1 cellular context compared by ENCODE assay signal in the genomic region with DNA sequence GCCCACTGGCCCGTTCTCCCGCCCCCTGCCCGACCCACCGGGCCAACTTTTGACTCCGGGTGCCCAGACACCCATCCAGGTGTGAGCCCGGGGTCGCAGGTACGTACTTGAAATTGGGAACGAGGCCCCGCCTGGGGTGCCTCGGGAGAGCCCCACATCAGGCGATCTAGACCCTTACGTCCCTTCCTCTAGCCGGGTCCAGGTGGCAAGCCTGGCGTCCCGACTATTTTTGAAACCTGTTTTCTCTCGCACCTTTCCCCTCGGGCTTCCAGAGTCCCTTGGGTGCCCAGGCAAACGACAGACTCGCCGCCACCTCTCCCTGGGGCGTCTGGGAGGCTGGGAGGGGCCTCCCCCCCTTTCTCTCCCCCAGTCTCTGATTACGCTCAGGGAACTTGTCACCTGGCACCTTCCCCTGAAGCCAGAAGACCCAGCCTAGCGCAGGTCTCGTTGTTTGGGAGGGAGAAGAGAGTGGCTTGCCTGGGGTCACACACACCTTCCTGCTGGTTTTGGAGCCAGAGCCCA.
TF ChIP-seq lines count a peak whose summit lies in the region.

No MANE protein-coding gene starts in this region.

TF ChIP-seq in GM23338, 12 proteins besides CTCF, POLR2A, EP300 and RAD21 (continued from another document):
- TF ChIP-seq, protein P1, sequence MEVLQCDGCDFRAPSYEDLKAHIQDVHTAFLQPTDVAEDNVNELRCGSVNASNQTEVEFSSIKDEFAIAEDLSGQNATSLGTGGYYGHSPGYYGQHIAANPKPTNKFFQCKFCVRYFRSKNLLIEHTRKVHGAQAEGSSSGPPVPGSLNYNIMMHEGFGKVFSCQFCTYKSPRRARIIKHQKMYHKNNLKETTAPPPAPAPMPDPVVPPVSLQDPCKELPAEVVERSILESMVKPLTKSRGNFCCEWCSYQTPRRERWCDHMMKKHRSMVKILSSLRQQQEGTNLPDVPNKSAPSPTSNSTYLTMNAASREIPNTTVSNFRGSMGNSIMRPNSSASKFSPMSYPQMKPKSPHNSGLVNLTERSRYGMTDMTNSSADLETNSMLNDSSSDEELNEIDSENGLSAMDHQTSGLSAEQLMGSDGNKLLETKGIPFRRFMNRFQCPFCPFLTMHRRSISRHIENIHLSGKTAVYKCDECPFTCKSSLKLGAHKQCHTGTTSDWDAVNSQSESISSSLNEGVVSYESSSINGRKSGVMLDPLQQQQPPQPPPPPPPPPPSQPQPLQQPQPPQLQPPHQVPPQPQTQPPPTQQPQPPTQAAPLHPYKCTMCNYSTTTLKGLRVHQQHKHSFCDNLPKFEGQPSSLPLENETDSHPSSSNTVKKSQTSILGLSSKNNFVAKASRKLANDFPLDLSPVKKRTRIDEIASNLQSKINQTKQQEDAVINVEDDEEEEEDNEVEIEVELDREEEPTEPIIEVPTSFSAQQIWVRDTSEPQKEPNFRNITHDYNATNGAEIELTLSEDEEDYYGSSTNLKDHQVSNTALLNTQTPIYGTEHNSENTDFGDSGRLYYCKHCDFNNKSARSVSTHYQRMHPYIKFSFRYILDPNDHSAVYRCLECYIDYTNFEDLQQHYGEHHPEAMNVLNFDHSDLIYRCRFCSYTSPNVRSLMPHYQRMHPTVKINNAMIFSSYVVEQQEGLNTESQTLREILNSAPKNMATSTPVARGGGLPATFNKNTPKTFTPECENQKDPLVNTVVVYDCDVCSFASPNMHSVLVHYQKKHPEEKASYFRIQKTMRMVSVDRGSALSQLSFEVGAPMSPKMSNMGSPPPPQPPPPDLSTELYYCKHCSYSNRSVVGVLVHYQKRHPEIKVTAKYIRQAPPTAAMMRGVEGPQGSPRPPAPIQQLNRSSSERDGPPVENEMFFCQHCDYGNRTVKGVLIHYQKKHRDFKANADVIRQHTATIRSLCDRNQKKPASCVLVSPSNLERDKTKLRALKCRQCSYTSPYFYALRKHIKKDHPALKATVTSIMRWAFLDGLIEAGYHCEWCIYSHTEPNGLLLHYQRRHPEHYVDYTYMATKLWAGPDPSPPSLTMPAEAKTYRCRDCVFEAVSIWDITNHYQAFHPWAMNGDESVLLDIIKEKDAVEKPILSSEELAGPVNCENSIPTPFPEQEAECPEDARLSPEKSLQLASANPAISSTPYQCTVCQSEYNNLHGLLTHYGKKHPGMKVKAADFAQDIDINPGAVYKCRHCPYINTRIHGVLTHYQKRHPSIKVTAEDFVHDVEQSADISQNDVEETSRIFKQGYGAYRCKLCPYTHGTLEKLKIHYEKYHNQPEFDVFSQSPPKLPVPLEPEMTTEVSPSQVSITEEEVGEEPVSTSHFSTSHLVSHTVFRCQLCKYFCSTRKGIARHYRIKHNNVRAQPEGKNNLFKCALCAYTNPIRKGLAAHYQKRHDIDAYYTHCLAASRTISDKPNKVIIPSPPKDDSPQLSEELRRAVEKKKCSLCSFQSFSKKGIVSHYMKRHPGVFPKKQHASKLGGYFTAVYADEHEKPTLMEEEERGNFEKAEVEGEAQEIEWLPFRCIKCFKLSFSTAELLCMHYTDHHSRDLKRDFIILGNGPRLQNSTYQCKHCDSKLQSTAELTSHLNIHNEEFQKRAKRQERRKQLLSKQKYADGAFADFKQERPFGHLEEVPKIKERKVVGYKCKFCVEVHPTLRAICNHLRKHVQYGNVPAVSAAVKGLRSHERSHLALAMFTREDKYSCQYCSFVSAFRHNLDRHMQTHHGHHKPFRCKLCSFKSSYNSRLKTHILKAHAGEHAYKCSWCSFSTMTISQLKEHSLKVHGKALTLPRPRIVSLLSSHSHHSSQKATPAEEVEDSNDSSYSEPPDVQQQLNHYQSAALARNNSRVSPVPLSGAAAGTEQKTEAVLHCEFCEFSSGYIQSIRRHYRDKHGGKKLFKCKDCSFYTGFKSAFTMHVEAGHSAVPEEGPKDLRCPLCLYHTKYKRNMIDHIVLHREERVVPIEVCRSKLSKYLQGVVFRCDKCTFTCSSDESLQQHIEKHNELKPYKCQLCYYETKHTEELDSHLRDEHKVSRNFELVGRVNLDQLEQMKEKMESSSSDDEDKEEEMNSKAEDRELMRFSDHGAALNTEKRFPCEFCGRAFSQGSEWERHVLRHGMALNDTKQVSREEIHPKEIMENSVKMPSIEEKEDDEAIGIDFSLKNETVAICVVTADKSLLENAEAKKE (CRISPR knock-in tag; IDR thresholded peaks at IDR 0.05), result no peak
- TF ChIP-seq CREB1 (CRISPR knock-in tag; IDR thresholded peaks at IDR 0.05; ENCODE audit: low read depth) (no peak), JUNB (IDR thresholded peaks at IDR 0.05; ENCODE audit: unreplicated experiment) (no peak), EZH2 (IDR thresholded peaks at IDR 0.05; ENCODE audit: low read depth, unreplicated experiment) (no peak), POLR2AphosphoS5 (IDR thresholded peaks at IDR 0.05; ENCODE audit: low read depth) (no peak), EZH2phosphoT487 (IDR thresholded peaks at IDR 0.05; ENCODE audit: unreplicated experiment) (no peak), NANOG (IDR thresholded peaks at IDR 0.05; ENCODE audit: borderline replicate concordance) (no peak)
- TF ChIP-seq, protein P2, sequence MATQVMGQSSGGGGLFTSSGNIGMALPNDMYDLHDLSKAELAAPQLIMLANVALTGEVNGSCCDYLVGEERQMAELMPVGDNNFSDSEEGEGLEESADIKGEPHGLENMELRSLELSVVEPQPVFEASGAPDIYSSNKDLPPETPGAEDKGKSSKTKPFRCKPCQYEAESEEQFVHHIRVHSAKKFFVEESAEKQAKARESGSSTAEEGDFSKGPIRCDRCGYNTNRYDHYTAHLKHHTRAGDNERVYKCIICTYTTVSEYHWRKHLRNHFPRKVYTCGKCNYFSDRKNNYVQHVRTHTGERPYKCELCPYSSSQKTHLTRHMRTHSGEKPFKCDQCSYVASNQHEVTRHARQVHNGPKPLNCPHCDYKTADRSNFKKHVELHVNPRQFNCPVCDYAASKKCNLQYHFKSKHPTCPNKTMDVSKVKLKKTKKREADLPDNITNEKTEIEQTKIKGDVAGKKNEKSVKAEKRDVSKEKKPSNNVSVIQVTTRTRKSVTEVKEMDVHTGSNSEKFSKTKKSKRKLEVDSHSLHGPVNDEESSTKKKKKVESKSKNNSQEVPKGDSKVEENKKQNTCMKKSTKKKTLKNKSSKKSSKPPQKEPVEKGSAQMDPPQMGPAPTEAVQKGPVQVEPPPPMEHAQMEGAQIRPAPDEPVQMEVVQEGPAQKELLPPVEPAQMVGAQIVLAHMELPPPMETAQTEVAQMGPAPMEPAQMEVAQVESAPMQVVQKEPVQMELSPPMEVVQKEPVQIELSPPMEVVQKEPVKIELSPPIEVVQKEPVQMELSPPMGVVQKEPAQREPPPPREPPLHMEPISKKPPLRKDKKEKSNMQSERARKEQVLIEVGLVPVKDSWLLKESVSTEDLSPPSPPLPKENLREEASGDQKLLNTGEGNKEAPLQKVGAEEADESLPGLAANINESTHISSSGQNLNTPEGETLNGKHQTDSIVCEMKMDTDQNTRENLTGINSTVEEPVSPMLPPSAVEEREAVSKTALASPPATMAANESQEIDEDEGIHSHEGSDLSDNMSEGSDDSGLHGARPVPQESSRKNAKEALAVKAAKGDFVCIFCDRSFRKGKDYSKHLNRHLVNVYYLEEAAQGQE (IDR thresholded peaks at IDR 0.05; ENCODE audit: unreplicated experiment), result no peak
- TF ChIP-seq, protein P3, sequence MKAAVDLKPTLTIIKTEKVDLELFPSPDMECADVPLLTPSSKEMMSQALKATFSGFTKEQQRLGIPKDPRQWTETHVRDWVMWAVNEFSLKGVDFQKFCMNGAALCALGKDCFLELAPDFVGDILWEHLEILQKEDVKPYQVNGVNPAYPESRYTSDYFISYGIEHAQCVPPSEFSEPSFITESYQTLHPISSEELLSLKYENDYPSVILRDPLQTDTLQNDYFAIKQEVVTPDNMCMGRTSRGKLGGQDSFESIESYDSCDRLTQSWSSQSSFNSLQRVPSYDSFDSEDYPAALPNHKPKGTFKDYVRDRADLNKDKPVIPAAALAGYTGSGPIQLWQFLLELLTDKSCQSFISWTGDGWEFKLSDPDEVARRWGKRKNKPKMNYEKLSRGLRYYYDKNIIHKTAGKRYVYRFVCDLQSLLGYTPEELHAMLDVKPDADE (IDR thresholded peaks at IDR 0.05), result no peak
